In genomic region chr2:174011796-174012195, GRCh38 we compare ENCODE assay signal across 22 cellular contexts. TPM values are rescaled to one million over a fixed set of nuclear protein-coding genes. Genes with fewer than 3 reads are reported as not detected.
DNase-seq lines count a peak whose midpoint lies in the region; ATAC-seq and TF ChIP-seq lines count a peak whose summit lies in the region.
"Had no signal": no experiment of that assay in that cellular context is flagged by ENCODE, and none has a peak within 500 bp of the region (broad histone marks: within the 10 kb centered on the region; RNA-seq: fewer than 3 reads in every experiment).

No MANE protein-coding gene starts in this region.

- DNase-seq in HuH-7.5 (ENCODE audit: low spot score) (peak; percentile 66), naive B cell (no peak), suprapubic skin (ENCODE audit: low spot score in 2 of 2) (no peak), NCI-H128 (lab: John Stamatoyannopoulos, UW; ENCODE audit: unreplicated experiment) (no peak), 8988T (no peak), SHP77 treated with DMSO at 0.1 percent for 48 hours (lab: John Stamatoyannopoulos, UW) (no peak)
- DNase-seq in central memory CD8-positive, alpha-beta T cell (ENCODE audit: low spot score in 2 of 2), result no peak
- DNase-seq: activated CD4-positive, alpha-beta T cell treated with anti-CD3 and anti-CD28 coated beads for 1 hour; activated naive CD4-positive, alpha-beta T cell treated with anti-CD3 and anti-CD28 coated beads for 36 hours; activated T-cell treated with anti-CD3 and anti-CD28 coated beads, Interleukin-2, amount 50 U/mL, for 4 hours; BE2C; cerebellar nuclear complex; effector CD4-positive, alpha-beta T cell; left colon; NCI-H1092 treated with DMSO at 0.1 percent for 48 hours; NCI-H2171; NCI-H526; retina; stimulated activated CD4-positive, alpha-beta T cell treated with anti-CD3 and anti-CD28 coated beads, Interleukin-15, amount 100 ng/mL, for 24 hours; testis had no signal

- H3K27me3 ChIP-seq in suprapubic skin, result no peaks in the 10 kb centered on the region
- H3K27me3 ChIP-seq: BE2C, testis had no signal

- no peaks in the 10 kb centered on the region for H3K36me3 ChIP-seq in suprapubic skin
- H3K36me3 ChIP-seq: BE2C had no signal

- TF ChIP-seq EP300 in suprapubic skin (IDR thresholded peaks at IDR 0.05), result no peak

- H3K4me1 Mint-ChIP-seq in central memory CD8-positive, alpha-beta T cell, result no peaks in the 10 kb centered on the region
- H3K4me1 Mint-ChIP-seq in naive B cell, result peaks cover 6 to 18% (median 17%) of the 10 kb centered on the region in 3 donors

- 90% methylated on average over 2 of the region's 2 CpGs for WGBS in suprapubic skin

- H3K9me3 Mint-ChIP-seq in central memory CD8-positive, alpha-beta T cell, result no peaks in the 10 kb centered on the region
- no peaks in the 10 kb centered on the region for H3K9me3 Mint-ChIP-seq in naive B cell
- H3K9me3 Mint-ChIP-seq: activated naive CD4-positive, alpha-beta T cell treated with anti-CD3 and anti-CD28 coated beads for 36 hours; activated T-cell treated with anti-CD3 and anti-CD28 coated beads, Interleukin-2, amount 50 U/mL, for 4 hours had no signal

- H3K27me3 Mint-ChIP-seq in central memory CD8-positive, alpha-beta T cell, result peaks cover 16% of the 10 kb centered on the region
- peaks cover 0 to 8% (median 5%) of the 10 kb centered on the region in 3 donors for H3K27me3 Mint-ChIP-seq in naive B cell

- H3K9me3 ChIP-seq in suprapubic skin, result no peaks in the 10 kb centered on the region
- H3K9me3 ChIP-seq: BE2C, testis had no signal

- H3K4me3 Mint-ChIP-seq in central memory CD8-positive, alpha-beta T cell, result peak overlapping the region; percentile 67
- H3K4me3 Mint-ChIP-seq in naive B cell, result peak overlapping the region in 6 of 8 donors; percentile 30 to 79 (median 62)

- no peak overlapping the region for H3K27ac Mint-ChIP-seq in central memory CD8-positive, alpha-beta T cell (ENCODE audit: low read depth)
- no peak overlapping the region for H3K27ac Mint-ChIP-seq in naive B cell
- H3K27ac Mint-ChIP-seq: activated naive CD4-positive, alpha-beta T cell treated with anti-CD3 and anti-CD28 coated beads for 36 hours had no signal

- H3K4me1 ChIP-seq in suprapubic skin, result peaks cover 42% of the 10 kb centered on the region

- no peak overlapping the region for H3K27ac ChIP-seq in suprapubic skin
- H3K27ac ChIP-seq: RWPE1 had no signal

- H3K36me3 Mint-ChIP-seq in central memory CD8-positive, alpha-beta T cell (ENCODE audit: insufficient read depth), result peaks cover 3% of the 10 kb centered on the region
- H3K36me3 Mint-ChIP-seq in naive B cell, result no peaks in the 10 kb centered on the region

- ATAC-seq in central memory CD8-positive, alpha-beta T cell (replicated peaks; ENCODE audit: extremely low read depth, poor library complexity, severe bottlenecking), result no peak
- ATAC-seq in naive B cell (ENCODE audit: low read depth in 2 of 2), result no peak
- ATAC-seq: HCT116 had no signal

- peak overlapping the region; percentile 57 for H3K4me3 ChIP-seq in suprapubic skin

- no peak for TF ChIP-seq POLR2A in suprapubic skin (IDR thresholded peaks at IDR 0.05)

- TF ChIP-seq CTCF in suprapubic skin (IDR thresholded peaks at IDR 0.05), result no peak

RNA-seq across cellular contexts. Expression of gene SP3, which starts 46.6 kb away (rescaled TPM):
- polyA plus RNA-seq in naive B cell (ENCODE audit: low read depth in 6 of 6), result 10 to 100 TPM; 45.7 to 84.3 (median 66.9) TPM
- total RNA-seq in suprapubic skin, result 100 to 1,000 TPM in 3 of 4 donors, 10 to 100 TPM in 1; 99.6 to 151 (median 113) TPM
